Comparison of ENCODE assay signal across 21 cellular contexts in genomic region chr12:104413330-104413729, GRCh38.
"Had no signal": no experiment of that assay in that cellular context is flagged by ENCODE, and none has a peak within 500 bp of the region (broad histone marks: within the 10 kb centered on the region; RNA-seq: fewer than 3 reads in every experiment).

No MANE protein-coding gene starts in this region.

- DNase-seq: colonic mucosa; dermis blood vessel endothelial cell; erythroblast; foreskin keratinocyte; head of caudate nucleus; kidney; left cardiac atrium; left ventricle myocardium inferior; lower lobe of right lung; mucosa of descending colon; naive thymus-derived CD8-positive, alpha-beta T cell; posterior cingulate gyrus; sigmoid colon; stimulated activated CD4-positive, alpha-beta T cell treated with anti-CD3 and anti-CD28 coated beads, Interleukin-2, amount 100 ng/mL, for 24 hours; stimulated activated CD4-positive, alpha-beta T cell treated with anti-CD3 and anti-CD28 coated beads, Interleukin-4, amount 100 ng/mL, for 4 hours; stimulated activated naive CD4-positive, alpha-beta T cell treated with Interleukin-2 at 50 U/mL for 16 hours had no signal

- H3K9me3 ChIP-seq: colonic mucosa, left ventricle myocardium inferior, lower lobe of right lung, mucosa of descending colon, sigmoid colon had no signal

- H3K27me3 ChIP-seq: colonic mucosa, hepatocyte, sigmoid colon had no signal

- H3K9me3 Mint-ChIP-seq: naive thymus-derived CD8-positive, alpha-beta T cell had no signal

- H3K4me2 ChIP-seq: hepatocyte had no signal

- H3K4me1 Mint-ChIP-seq: naive thymus-derived CD8-positive, alpha-beta T cell had no signal

- H3K4me3 ChIP-seq: colonic mucosa, hepatocyte, left ventricle myocardium inferior, lower lobe of right lung, mucosa of descending colon, sigmoid colon, skin epidermis had no signal

- H3K4me1 ChIP-seq: colonic mucosa, lower lobe of right lung, sigmoid colon had no signal

- H3K27ac Mint-ChIP-seq: type B pancreatic cell had no signal

- H3K79me2 ChIP-seq: hepatocyte had no signal

- FAIRE-seq: endothelial cell of umbilical vein, kidney, urothelium cell line had no signal

- H3K36me3 ChIP-seq: colonic mucosa, left ventricle myocardium inferior, lower lobe of right lung, sigmoid colon had no signal

- H2AFZ ChIP-seq: hepatocyte had no signal

- H3K27ac ChIP-seq: colonic mucosa, foreskin keratinocyte, hepatocyte, left ventricle myocardium inferior, lower lobe of right lung, sigmoid colon, skin epidermis had no signal

- H3K27me3 Mint-ChIP-seq: naive thymus-derived CD8-positive, alpha-beta T cell had no signal

- ATAC-seq: foreskin keratinocyte; left cardiac atrium; lower lobe of right lung; mucosa of descending colon; naive thymus-derived CD8-positive, alpha-beta T cell had no signal

- H3K4me3 Mint-ChIP-seq: naive thymus-derived CD8-positive, alpha-beta T cell; type B pancreatic cell had no signal
